In genomic region chr16:78792952-78793351, GRCh38 we compare ENCODE assay signal across 20 cellular contexts.
A peak's percentile ranks its signal among the peaks of the same experiment; 100 is the strongest.
DNase-seq lines count a peak whose midpoint lies in the region; ATAC-seq, FAIRE-seq and TF ChIP-seq lines count a peak whose summit lies in the region.
"Had no signal": no experiment of that assay in that cellular context is flagged by ENCODE, and none has a peak within 500 bp of the region (broad histone marks: within the 10 kb centered on the region; RNA-seq: fewer than 3 reads in every experiment).

No MANE protein-coding gene starts in this region.

- no peaks in the 10 kb centered on the region for H3K36me3 Mint-ChIP-seq in HFFc6 (ENCODE audit: low read depth)
- H3K36me3 Mint-ChIP-seq: CD8-positive, alpha-beta T cell; IgD-negative memory B cell had no signal

- POLR2A ChIA-PET in HepG2 (lab: Yijun Ruan, JAX) (no interaction called here), K562 (lab: Yijun Ruan, JAX) (interaction anchor here (0.6 to 1.5 kb wide), 3 partner anchors 13 to 30 kb away, joined by 3 to 6 read pairs (median 4); no protein-coding TSS in a partner anchor)

- 59% methylated on average over 5 of the region's 5 CpGs for WGBS in HepG2 (ENCODE audit: low lambda C conversion rate)
- WGBS in right lobe of liver (ENCODE audit: insufficient coverage, low coverage, low lambda C conversion rate, missing lambda C conversion rate) = 87% methylated on average over 4 of the region's 5 CpGs
- WGBS in K562 (ENCODE audit: insufficient coverage, low coverage, missing lambda C conversion rate) = 10% methylated on average over 5 of the region's 5 CpGs
- 93 to 96% methylated on average over 5 of the region's 5 CpGs for WGBS in sigmoid colon, 2 donors

- H3K9me3 Mint-ChIP-seq in HFFc6 = peaks cover 46% of the 10 kb centered on the region
- H3K9me3 Mint-ChIP-seq: CD8-positive, alpha-beta T cell had no signal

- DNase-seq in HepG2 (ENCODE audit: low spot score) = no peak
- no peak for DNase-seq in right lobe of liver
- no peak for DNase-seq in K562 (ENCODE audit: extremely low read depth in 1 of 4, low spot score in 3 of 4)
- DNase-seq in sigmoid colon = peak; percentile 40
- no peak for DNase-seq in HFFc6
- no peak for DNase-seq in left colon
- DNase-seq: Calu3; CD8-positive, alpha-beta T cell; DMS53; DND-41; EL; GM23248; H7 had no signal

- H3K36me3 ChIP-seq in HepG2 (replicated peaks in 1 of 2; ENCODE audit: control insufficient read depth in 1 of 2, insufficient read depth in 2 of 2, low read length in 2 of 2) (no peaks in the 10 kb centered on the region), right lobe of liver (no peaks in the 10 kb centered on the region), K562 (ENCODE audit: control insufficient read depth, insufficient read depth, low read length) (no peaks in the 10 kb centered on the region), sigmoid colon (no peaks in the 10 kb centered on the region)
- H3K36me3 ChIP-seq: BLaER1 treated with 17β-estradiol and CSF1 and Interleukin-3, amounts not matched to agents 10 nM and 100 nM had no signal

- no peaks in the 10 kb centered on the region for H3K4me1 Mint-ChIP-seq in HFFc6 (ENCODE audit: low read depth)
- H3K4me1 Mint-ChIP-seq: B cell had no signal

- TF ChIP-seq POLR2A in HepG2 (IDR thresholded peaks at IDR 0.05; ENCODE audit: insufficient read depth in 1 of 2, low read depth in 2 of 2, low read length in 2 of 2) (no peak), right lobe of liver (IDR thresholded peaks at IDR 0.05) (no peak), K562 (conservative IDR thresholded peaks at IDR 0.05) (no peak), sigmoid colon (IDR thresholded peaks at IDR 0.05) (no peak)

- no TSS peak for BruUV-seq in HepG2 (replicated peaks; lab: Mats Ljungman, UMichigan)
- BruUV-seq in K562 (replicated peaks; lab: Mats Ljungman, UMichigan) = no TSS peak

- ATAC-seq in HepG2 (no peak), right lobe of liver (no peak), K562 (no peak), left colon (no peak)
- ATAC-seq: CD8-positive, alpha-beta T cell; HCT116 had no signal

- in situ Hi-C loops in HepG2 (cut with HindIII; ENCODE audit: extremely low pct_ligation_motif_present, low pct_unique_long_range_greater_than_20kb) (no loop called here), K562 (cut with MboI) (no loop called here)

- no peak overlapping the region for H3K27ac ChIP-seq in HepG2 (ENCODE audit: extremely low read length, insufficient read depth, low read length)
- H3K27ac ChIP-seq in right lobe of liver = no peak overlapping the region
- no peak overlapping the region for H3K27ac ChIP-seq in K562 (ENCODE audit: extremely low read depth, low read depth, low read length)
- no peak overlapping the region for H3K27ac ChIP-seq in sigmoid colon
- H3K27ac ChIP-seq: BLaER1 treated with 17β-estradiol and CSF1 and Interleukin-3, amounts not matched to agents 10 nM and 100 nM; GM23248 had no signal

- no peak overlapping the region for H3K27ac Mint-ChIP-seq in HFFc6
- H3K27ac Mint-ChIP-seq: B cell; CD8-positive, alpha-beta T cell; IgD-negative memory B cell had no signal

- intact Hi-C loops in HepG2 (cut with micrococcal nuclease; ENCODE audit: unreplicated experiment) (no loop called here), right lobe of liver (cut with DNase I) (no loop called here), K562 (cut with micrococcal nuclease) (no loop called here), sigmoid colon (cut with DNase I) (no loop called here), left colon (cut with DNase I, micrococcal nuclease) (no loop called here)

- no peak for FAIRE-seq in HepG2 (lab: Jason Lieb, UNC)
- FAIRE-seq in K562 (lab: Jason Lieb, UNC) = no peak
- FAIRE-seq: G401.6, GM12891, HTR-8/SVneo had no signal

- no peaks in the 10 kb centered on the region for H3K27me3 Mint-ChIP-seq in HFFc6 (ENCODE audit: insufficient read depth)
- H3K27me3 Mint-ChIP-seq: B cell, IgD-negative memory B cell had no signal

- H3K4me3 Mint-ChIP-seq in HFFc6 = no peak overlapping the region
- H3K4me3 Mint-ChIP-seq: B cell; CD8-positive, alpha-beta T cell; IgD-negative memory B cell had no signal

- no peaks in the 10 kb centered on the region for H3K9me1 ChIP-seq in K562 (ENCODE audit: control insufficient read depth, insufficient read depth, low read length)

- CTCF ChIA-PET in HepG2 (lab: Yijun Ruan, JAX; ENCODE audit: low intra/inter-chr PET ratio, low total read pairs) = no interaction called here
- CTCF ChIA-PET in K562 (lab: Yijun Ruan, JAX; ENCODE audit: low intra/inter-chr PET ratio) = no interaction called here

- no peak overlapping the region for H3K4me2 ChIP-seq in HepG2 (ENCODE audit: low read depth, low read length)
- H3K4me2 ChIP-seq in K562 (ENCODE audit: insufficient read depth, low read length) = no peak overlapping the region
- H3K4me2 ChIP-seq: BLaER1 treated with 17β-estradiol and CSF1 and Interleukin-3, amounts not matched to agents 10 nM and 100 nM had no signal

- H3K4me1 ChIP-seq in HepG2 (ENCODE audit: insufficient read depth, low read length) = peaks cover 16% of the 10 kb centered on the region
- peaks cover 0 to 6% (median 0%) of the 10 kb centered on the region in 4 donors for H3K4me1 ChIP-seq in right lobe of liver
- no peaks in the 10 kb centered on the region; a peak in 1 of 5 replicates for H3K4me1 ChIP-seq in K562 (replicated peaks in 1 of 2; ENCODE audit: control insufficient read depth in 2 of 2, insufficient read depth in 2 of 2, low read length in 2 of 2)
- no peaks in the 10 kb centered on the region for H3K4me1 ChIP-seq in sigmoid colon
- H3K4me1 ChIP-seq: BLaER1 treated with 17β-estradiol and CSF1 and Interleukin-3, amounts not matched to agents 10 nM and 100 nM had no signal

- TF ChIP-seq EP300 in HepG2 (IDR thresholded peaks at IDR 0.05; ENCODE audit: low read depth in 2 of 2, low read length in 2 of 2) (no peak), HepG2 (CRISPR knock-in tag; IDR thresholded peaks at IDR 0.05; ENCODE audit: borderline replicate concordance) (no peak), K562 (IDR thresholded peaks at IDR 0.05; ENCODE audit: low read length) (peak; percentile 35; the same call in 1 of the 2 replicates), sigmoid colon (IDR thresholded peaks at IDR 0.05) (no peak)

- no peak overlapping the region for H3K9ac ChIP-seq in HepG2 (ENCODE audit: insufficient read depth, low read depth, low read length)
- no peak overlapping the region for H3K9ac ChIP-seq in K562 (ENCODE audit: insufficient read depth in 1 of 2, low read depth in 2 of 2, low read length in 2 of 2)
- H3K9ac ChIP-seq: BLaER1 treated with 17β-estradiol and CSF1 and Interleukin-3, amounts not matched to agents 10 nM and 100 nM; GM23248 had no signal

- no peak for TF ChIP-seq RAD21 in HepG2 (CRISPR knock-in tag; IDR thresholded peaks at IDR 0.05)
- TF ChIP-seq RAD21 in K562 (CRISPR knock-in tag; conservative IDR thresholded peaks at IDR 0.05 in 1 of 2, IDR thresholded peaks at IDR 0.05 in 1 of 2) = no peak

- H3K79me2 ChIP-seq in HepG2 (ENCODE audit: insufficient read depth, low read length) = no peaks in the 10 kb centered on the region
- H3K79me2 ChIP-seq in K562 (ENCODE audit: control insufficient read depth, insufficient read depth, low read length) = no peaks in the 10 kb centered on the region

- H3K9me3 ChIP-seq in HepG2 (ENCODE audit: low read length) = no peaks in the 10 kb centered on the region
- H3K9me3 ChIP-seq in right lobe of liver = no peaks in the 10 kb centered on the region
- no peaks in the 10 kb centered on the region for H3K9me3 ChIP-seq in K562 (replicated peaks; ENCODE audit: control insufficient read depth, insufficient read depth, low read depth, low read length)
- no peaks in the 10 kb centered on the region for H3K9me3 ChIP-seq in sigmoid colon

- TF ChIP-seq CTCF in HepG2 (CRISPR knock-in tag; IDR thresholded peaks at IDR 0.05) = no peak
- TF ChIP-seq CTCF in right lobe of liver (IDR thresholded peaks at IDR 0.05) = no peak
- no peak for TF ChIP-seq CTCF in K562 (IDR thresholded peaks at IDR 0.05 in 2 of 3, conservative IDR thresholded peaks at IDR 0.05 in 1 of 3; ENCODE audit: insufficient read depth in 2 of 3, low read depth in 1 of 3, low read length in 3 of 3)
- no peak for TF ChIP-seq CTCF in sigmoid colon (IDR thresholded peaks at IDR 0.05)
- TF ChIP-seq CTCF in HFFc6 (IDR thresholded peaks at IDR 0.05) = no peak

- H3K27me3 ChIP-seq in HepG2 (ENCODE audit: control insufficient read depth in 1 of 2, insufficient read depth in 2 of 2, low read length in 2 of 2) = no peaks in the 10 kb centered on the region
- H3K27me3 ChIP-seq in right lobe of liver = no peaks in the 10 kb centered on the region
- no peaks in the 10 kb centered on the region; a peak in 1 of 5 replicates for H3K27me3 ChIP-seq in K562 (ENCODE audit: control insufficient read depth in 2 of 2, insufficient read depth in 2 of 2, low read length in 2 of 2)
- H3K27me3 ChIP-seq in sigmoid colon = no peaks in the 10 kb centered on the region
- H3K27me3 ChIP-seq: BLaER1 treated with 17β-estradiol and CSF1 and Interleukin-3, amounts not matched to agents 10 nM and 100 nM had no signal

- H2AFZ ChIP-seq in HepG2 (ENCODE audit: low read length) = no peak overlapping the region
- no peak overlapping the region for H2AFZ ChIP-seq in K562 (ENCODE audit: low read depth, low read length)
- H2AFZ ChIP-seq: GM23248 had no signal

- H4K20me1 ChIP-seq in HepG2 (ENCODE audit: insufficient read depth, low read length) = no peaks in the 10 kb centered on the region
- H4K20me1 ChIP-seq in K562 (replicated peaks; ENCODE audit: control insufficient read depth, insufficient read depth, low read length) = no peaks in the 10 kb centered on the region
- H4K20me1 ChIP-seq: BLaER1 treated with 17β-estradiol and CSF1 and Interleukin-3, amounts not matched to agents 10 nM and 100 nM had no signal

- H3K4me3 ChIP-seq in HepG2 (replicated peaks in 1 of 3; ENCODE audit: insufficient read depth in 1 of 3, low read depth in 2 of 3, low read length in 3 of 3) = no peak overlapping the region
- no peak overlapping the region for H3K4me3 ChIP-seq in right lobe of liver
- H3K4me3 ChIP-seq in K562 = no peak overlapping the region
- no peak overlapping the region for H3K4me3 ChIP-seq in sigmoid colon
- H3K4me3 ChIP-seq: BLaER1 treated with 17β-estradiol and CSF1 and Interleukin-3, amounts not matched to agents 10 nM and 100 nM; GM23248 had no signal

TF ChIP-seq in K562, 482 proteins besides CTCF, POLR2A, EP300 and RAD21 (continues in another document):
- TF ChIP-seq L3MBTL2 (IDR thresholded peaks at IDR 0.05) (peak; percentile 92), ZNF584 (CRISPR knock-in tag; IDR thresholded peaks at IDR 0.05; ENCODE audit: low read depth) (no peak), ZBTB9 (CRISPR knock-in tag; IDR thresholded peaks at IDR 0.05) (no peak), CC2D1A (IDR thresholded peaks at IDR 0.05) (no peak)

Comparison
In these comparisons a context has a peak if more than half of its experiments do, and no peak if none do; other contexts are left out.
1. Of the 241 proteins assayed by ChIP-seq in both HepG2 and K562: peak only in HepG2: CEBPB; only in K562: ATF7, CEBPG and EP300; in both: none; in neither: 235; mixed calls (peak in some experiments, not most) for 2.